In genomic region chr3:64160000-64160690, GRCh38 we compare ENCODE assay signal across 26 cellular contexts.
DNase-seq lines count a peak whose midpoint lies in the region; ATAC-seq and TF ChIP-seq lines count a peak whose summit lies in the region.
"Had no signal": no experiment of that assay in that cellular context is flagged by ENCODE, and none has a peak within 500 bp of the region (broad histone marks: within the 10 kb centered on the region; RNA-seq: fewer than 3 reads in every experiment).

No MANE protein-coding gene starts in this region.

- H3K4me3 Mint-ChIP-seq in nephron progenitor cell = no peak overlapping the region

- H3K9me3 Mint-ChIP-seq in nephron progenitor cell = no peaks in the 10 kb centered on the region

- TF ChIP-seq CTCF in left ventricle myocardium inferior (IDR thresholded peaks at IDR 0.05; ENCODE audit: borderline replicate concordance) = no peak
- TF ChIP-seq CTCF in hepatocyte (IDR thresholded peaks at IDR 0.05; ENCODE audit: poor library complexity) = no peak
- no peak for TF ChIP-seq CTCF in nephron progenitor cell (IDR thresholded peaks at IDR 0.05)
- TF ChIP-seq CTCF in BE2C (IDR thresholded peaks at IDR 0.05; ENCODE audit: low read depth, low read length) = no peak

- no peaks in the 10 kb centered on the region for H3K27me3 Mint-ChIP-seq in nephron progenitor cell (ENCODE audit: low read depth, poor library complexity)

- no peak for ATAC-seq in left cardiac atrium
- ATAC-seq in HG03175 (IDR thresholded peaks at IDR 0.05; ENCODE audit: unreplicated experiment) = no peak
- no peak for ATAC-seq in GM18909 (IDR thresholded peaks at IDR 0.05; ENCODE audit: poor library complexity, unreplicated experiment)
- ATAC-seq: HepG2, Panc1 had no signal

- peak overlapping the region; percentile 62 for H3K27ac Mint-ChIP-seq in nephron progenitor cell

- WGBS in hepatocyte (ENCODE audit: low lambda C conversion rate, missing lambda C conversion rate) = 78% methylated on average over 8 of the region's 8 CpGs

- H3K4me3 ChIP-seq in left ventricle myocardium inferior (no peak overlapping the region), hepatocyte (no peak overlapping the region), BE2C (ENCODE audit: low read depth, low read length) (no peak overlapping the region)

- H3K36me3 ChIP-seq in left ventricle myocardium inferior (peaks cover 40% of the 10 kb centered on the region), hepatocyte (replicated peaks; ENCODE audit: insufficient read depth, low read depth) (no peaks in the 10 kb centered on the region), BE2C (no peaks in the 10 kb centered on the region)

- H3K9me3 ChIP-seq in left ventricle myocardium inferior (replicated peaks) = no peaks in the 10 kb centered on the region
- H3K9me3 ChIP-seq in hepatocyte (ENCODE audit: low read depth) = no peaks in the 10 kb centered on the region
- no peaks in the 10 kb centered on the region for H3K9me3 ChIP-seq in BE2C

- peaks cover 39% of the 10 kb centered on the region for H3K36me3 Mint-ChIP-seq in nephron progenitor cell (ENCODE audit: low read depth)

- H3K27ac ChIP-seq in left ventricle myocardium inferior (replicated peaks) = peak overlapping the region; percentile 74
- H3K27ac ChIP-seq in hepatocyte = peak overlapping the region; percentile 22
- H3K27ac ChIP-seq: RWPE1 had no signal

- H3K79me2 ChIP-seq in hepatocyte = no peaks in the 10 kb centered on the region

- H3K4me1 ChIP-seq in left ventricle myocardium inferior = peaks cover 53% of the 10 kb centered on the region
- peaks cover 45% of the 10 kb centered on the region for H3K4me1 ChIP-seq in hepatocyte (ENCODE audit: insufficient read depth)
- H3K4me1 ChIP-seq in BE2C = no peaks in the 10 kb centered on the region; the same call in 1 of the 2 replicates

- intact Hi-C loops in left ventricle myocardium inferior (cut with micrococcal nuclease) = no loop called here
- intact Hi-C loops in left cardiac atrium (cut with DNase I) = loop anchor here in 1 of 2 donors (10.0 kb wide), 1 partner anchor 125 kb away; no protein-coding TSS in a partner anchor

- H4K20me1 ChIP-seq in hepatocyte (ENCODE audit: insufficient read depth, poor library complexity, severe bottlenecking) = no peaks in the 10 kb centered on the region

- peaks cover 84% of the 10 kb centered on the region for H3K4me1 Mint-ChIP-seq in nephron progenitor cell

- H3K9me2 ChIP-seq in hepatocyte (replicated peaks; ENCODE audit: insufficient read depth) = no peaks in the 10 kb centered on the region

- peak overlapping the region; percentile 18 for H3K4me2 ChIP-seq in hepatocyte

- no peak for DNase-seq in left ventricle myocardium inferior
- no peak for DNase-seq in left cardiac atrium
- no peak for DNase-seq in hepatocyte (ENCODE audit: low spot score)
- DNase-seq in nephron progenitor cell = no peak
- no peak for DNase-seq in BE2C
- DNase-seq in NCI-H1436 (lab: John Stamatoyannopoulos, UW) = no peak
- DNase-seq: 8988T, ACHN, DMS153, DND-41, GOT3, HCEC 1CT, KBM-7, MV-4-11, NCI-H1105, NCI-H146, NCI-H1930, NCI-H2107, NCI-H446 treated with DMSO at 0.1 percent for 48 hours, NCI-H526, SHP77 had no signal

- no peak overlapping the region for H2AFZ ChIP-seq in hepatocyte

- H3K27me3 ChIP-seq in left ventricle myocardium inferior (ENCODE audit: low read depth) = no peaks in the 10 kb centered on the region
- no peaks in the 10 kb centered on the region for H3K27me3 ChIP-seq in hepatocyte
- no peaks in the 10 kb centered on the region for H3K27me3 ChIP-seq in BE2C
